In the genomic region with DNA sequence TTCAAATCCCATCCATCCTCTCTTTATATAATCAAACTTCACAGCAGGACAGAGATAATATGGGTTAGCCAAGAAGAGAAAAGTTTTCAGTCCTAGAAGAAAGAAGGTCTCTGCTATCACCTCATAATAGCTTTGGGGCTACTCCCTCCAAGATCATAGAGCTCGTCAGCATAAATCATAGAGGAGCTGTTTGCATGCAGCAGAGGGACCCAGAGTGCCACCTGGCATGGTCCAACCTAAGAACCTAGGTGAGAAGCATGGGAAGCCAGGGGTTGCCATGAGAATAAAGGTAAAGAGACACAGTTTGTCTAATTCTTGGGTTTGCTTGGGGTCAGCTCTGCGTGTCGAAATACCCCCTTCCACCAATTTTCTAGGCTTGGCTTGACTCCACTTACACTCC, we compare ENCODE assay signal across 1 cellular context.
TF ChIP-seq lines count a peak whose summit lies in the region.

No MANE protein-coding gene starts in this region.

TF ChIP-seq in GM12878, 131 proteins besides CTCF, POLR2A, EP300 and RAD21 (continued from another document):
- TF ChIP-seq, protein P1, sequence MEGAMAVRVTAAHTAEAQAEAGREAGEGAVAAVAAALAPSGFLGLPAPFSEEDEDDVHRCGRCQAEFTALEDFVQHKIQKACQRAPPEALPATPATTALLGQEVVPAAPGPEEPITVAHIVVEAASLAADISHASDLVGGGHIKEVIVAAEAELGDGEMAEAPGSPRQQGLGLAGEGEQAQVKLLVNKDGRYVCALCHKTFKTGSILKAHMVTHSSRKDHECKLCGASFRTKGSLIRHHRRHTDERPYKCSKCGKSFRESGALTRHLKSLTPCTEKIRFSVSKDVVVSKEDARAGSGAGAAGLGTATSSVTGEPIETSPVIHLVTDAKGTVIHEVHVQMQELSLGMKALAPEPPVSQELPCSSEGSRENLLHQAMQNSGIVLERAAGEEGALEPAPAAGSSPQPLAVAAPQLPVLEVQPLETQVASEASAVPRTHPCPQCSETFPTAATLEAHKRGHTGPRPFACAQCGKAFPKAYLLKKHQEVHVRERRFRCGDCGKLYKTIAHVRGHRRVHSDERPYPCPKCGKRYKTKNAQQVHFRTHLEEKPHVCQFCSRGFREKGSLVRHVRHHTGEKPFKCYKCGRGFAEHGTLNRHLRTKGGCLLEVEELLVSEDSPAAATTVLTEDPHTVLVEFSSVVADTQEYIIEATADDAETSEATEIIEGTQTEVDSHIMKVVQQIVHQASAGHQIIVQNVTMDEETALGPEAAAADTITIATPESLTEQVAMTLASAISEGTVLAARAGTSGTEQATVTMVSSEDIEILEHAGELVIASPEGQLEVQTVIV (IDR thresholded peaks at IDR 0.05; ENCODE audit: borderline replicate concordance, partially characterized antibody) = no peak
- TF ChIP-seq ASH2L (IDR thresholded peaks at IDR 0.05; ENCODE audit: borderline replicate concordance, low read depth) = no peak
- TF ChIP-seq POLR2AphosphoS5 (IDR thresholded peaks at IDR 0.05; ENCODE audit: low read length) = no peak
- no peak for TF ChIP-seq CHD2 (IDR thresholded peaks at IDR 0.05; ENCODE audit: borderline replicate concordance, low read depth, low read length)
- TF ChIP-seq, protein P2, sequence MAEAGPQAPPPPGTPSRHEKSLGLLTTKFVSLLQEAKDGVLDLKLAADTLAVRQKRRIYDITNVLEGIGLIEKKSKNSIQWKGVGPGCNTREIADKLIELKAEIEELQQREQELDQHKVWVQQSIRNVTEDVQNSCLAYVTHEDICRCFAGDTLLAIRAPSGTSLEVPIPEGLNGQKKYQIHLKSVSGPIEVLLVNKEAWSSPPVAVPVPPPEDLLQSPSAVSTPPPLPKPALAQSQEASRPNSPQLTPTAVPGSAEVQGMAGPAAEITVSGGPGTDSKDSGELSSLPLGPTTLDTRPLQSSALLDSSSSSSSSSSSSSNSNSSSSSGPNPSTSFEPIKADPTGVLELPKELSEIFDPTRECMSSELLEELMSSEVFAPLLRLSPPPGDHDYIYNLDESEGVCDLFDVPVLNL (IDR thresholded peaks at IDR 0.05; ENCODE audit: low read depth, low read length) = no peak
- TF ChIP-seq, protein P3, sequence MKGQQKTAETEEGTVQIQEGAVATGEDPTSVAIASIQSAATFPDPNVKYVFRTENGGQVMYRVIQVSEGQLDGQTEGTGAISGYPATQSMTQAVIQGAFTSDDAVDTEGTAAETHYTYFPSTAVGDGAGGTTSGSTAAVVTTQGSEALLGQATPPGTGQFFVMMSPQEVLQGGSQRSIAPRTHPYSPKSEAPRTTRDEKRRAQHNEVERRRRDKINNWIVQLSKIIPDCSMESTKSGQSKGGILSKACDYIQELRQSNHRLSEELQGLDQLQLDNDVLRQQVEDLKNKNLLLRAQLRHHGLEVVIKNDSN (IDR thresholded peaks at IDR 0.05; ENCODE audit: borderline replicate concordance, extremely low read length, insufficient read depth, low read depth, low read length) = no peak
- no peak for TF ChIP-seq STAT1 (conservative IDR thresholded peaks at IDR 0.05)
- TF ChIP-seq TCF3 (IDR thresholded peaks at IDR 0.05; ENCODE audit: borderline replicate concordance, insufficient read depth, low read depth, low read length) = no peak
- TF ChIP-seq BHLHE40 (IDR thresholded peaks at IDR 0.05; ENCODE audit: borderline replicate concordance in 1 of 2, low read depth in 2 of 2, low read length in 1 of 2) = no peak
- TF ChIP-seq WRNIP1 (IDR thresholded peaks at IDR 0.05; ENCODE audit: borderline replicate concordance, low read depth, low read length) = no peak
- TF ChIP-seq SUZ12 (IDR thresholded peaks at IDR 0.05; ENCODE audit: unreplicated experiment) = no peak
- TF ChIP-seq EED (IDR thresholded peaks at IDR 0.05; ENCODE audit: low read depth) = no peak
